In genomic region chr9:111548623-111549022, GRCh38 we compare ENCODE assay signal across 26 cellular contexts. TPM values are rescaled to one million over a fixed set of nuclear protein-coding genes. Genes with fewer than 3 reads are reported as not detected.
A peak's percentile ranks its signal among the peaks of the same experiment; 100 is the strongest.
DNase-seq lines count a peak whose midpoint lies in the region; ATAC-seq, FAIRE-seq and TF ChIP-seq lines count a peak whose summit lies in the region.
"Had no signal": no experiment of that assay in that cellular context is flagged by ENCODE, and none has a peak within 500 bp of the region (broad histone marks: within the 10 kb centered on the region; RNA-seq: fewer than 3 reads in every experiment).

No MANE protein-coding gene starts in this region.

- no peak for FAIRE-seq in HepG2 (lab: Jason Lieb, UNC)
- FAIRE-seq: A549, GM12878, GM12892, GM18507 had no signal

- ATAC-seq in HepG2 = no peak
- ATAC-seq: A549, GM12878 had no signal

- intact Hi-C loops in HepG2 (cut with micrococcal nuclease; ENCODE audit: unreplicated experiment) (no loop called here), A673 (cut with micrococcal nuclease; ENCODE audit: unreplicated experiment) (no loop called here)

- no peak for TF ChIP-seq CTCF in liver (IDR thresholded peaks at IDR 0.05; ENCODE audit: low read depth, low read length, missing input control)
- no peak for TF ChIP-seq CTCF in HepG2 (CRISPR knock-in tag; IDR thresholded peaks at IDR 0.05)
- TF ChIP-seq CTCF in endothelial cell (IDR thresholded peaks at IDR 0.05; ENCODE audit: unreplicated experiment) = no peak
- TF ChIP-seq CTCF in A673 (conservative IDR thresholded peaks at IDR 0.05; ENCODE audit: low read depth, low read length) = no peak

- H3K27me3 ChIP-seq in liver (ENCODE audit: control insufficient read depth in 4 of 4, insufficient read depth in 4 of 4, low read length in 3 of 4) (no peaks in the 10 kb centered on the region), HepG2 (ENCODE audit: control insufficient read depth in 1 of 2, insufficient read depth in 2 of 2, low read length in 2 of 2) (no peaks in the 10 kb centered on the region), A673 (replicated peaks; ENCODE audit: insufficient read depth, low read depth, low read length, poor library complexity) (no peaks in the 10 kb centered on the region)
- H3K27me3 ChIP-seq: BE2C, BLaER1 had no signal

- POLR2A ChIA-PET in HepG2 (lab: Yijun Ruan, JAX) (no interaction called here), A673 (lab: Charles Lee; ENCODE audit: low non-redundant PET) (no interaction called here)

- H3K9ac ChIP-seq in liver (ENCODE audit: low read depth in 1 of 2, low read length in 2 of 2) (no peak overlapping the region), HepG2 (ENCODE audit: insufficient read depth, low read depth, low read length) (no peak overlapping the region)
- H3K9ac ChIP-seq: BLaER1 had no signal

- TF ChIP-seq RAD21 in liver (IDR thresholded peaks at IDR 0.05) (no peak), HepG2 (CRISPR knock-in tag; IDR thresholded peaks at IDR 0.05) (no peak)

- H3K36me3 ChIP-seq in liver (ENCODE audit: control insufficient read depth in 4 of 4, insufficient read depth in 3 of 4, low read depth in 1 of 4, low read length in 3 of 4) (no peaks in the 10 kb centered on the region), HepG2 (replicated peaks in 1 of 2; ENCODE audit: control insufficient read depth in 1 of 2, insufficient read depth in 2 of 2, low read length in 2 of 2) (no peaks in the 10 kb centered on the region), A673 (ENCODE audit: insufficient read depth, low read length, poor library complexity, severe bottlenecking) (no peaks in the 10 kb centered on the region)
- H3K36me3 ChIP-seq: BE2C, BLaER1 had no signal

- no peak overlapping the region for H2AFZ ChIP-seq in HepG2 (ENCODE audit: low read length)

- H3K4me1 ChIP-seq in liver (ENCODE audit: control insufficient read depth in 4 of 4, insufficient read depth in 4 of 4, low read length in 3 of 4) (no peaks in the 10 kb centered on the region), HepG2 (ENCODE audit: insufficient read depth, low read length) (no peaks in the 10 kb centered on the region), A673 (ENCODE audit: insufficient read depth, low read length, poor library complexity, severe bottlenecking) (no peaks in the 10 kb centered on the region)
- H3K4me1 ChIP-seq: A549, BE2C, BLaER1 had no signal

- peaks cover 24% of the 10 kb centered on the region for H3K9me3 Mint-ChIP-seq in endothelial cell (ENCODE audit: unreplicated experiment)

- DNase-seq in HepG2 (ENCODE audit: low spot score) (no peak), endothelial cell (ENCODE audit: low spot score) (no peak), A673 (ENCODE audit: low spot score) (no peak), T1000 (lab: John Stamatoyannopoulos, UW) (no peak)
- DNase-seq: ACHN; BE2C; C1 segment of cervical spinal cord; CD4-positive, alpha-beta memory T cell; CD4-positive, CD25-positive, alpha-beta regulatory T cell; CD8-positive, alpha-beta memory T cell; COR-L47; DMS 273 treated with DMSO at 0.1 percent for 48 hours; DMS153; DMS53; DMS79; DND-41; EL; GDM1 had no signal

- H3K4me3 ChIP-seq in liver (ENCODE audit: low read depth in 1 of 3, low read length in 3 of 3) = peak overlapping the region in 2 of 3 donors; percentile 12 to 27
- H3K4me3 ChIP-seq in HepG2 (replicated peaks in 1 of 3; ENCODE audit: insufficient read depth in 1 of 3, low read depth in 2 of 3, low read length in 3 of 3) = no peak overlapping the region
- no peak overlapping the region for H3K4me3 ChIP-seq in A673 (ENCODE audit: low read depth, low read length, poor library complexity, severe bottlenecking)
- H3K4me3 ChIP-seq: A549, BLaER1, GM12878 had no signal

- WGBS in liver = 95% methylated on average over 2 of the region's 2 CpGs
- WGBS in HepG2 (ENCODE audit: low lambda C conversion rate) = 94% methylated on average over 2 of the region's 2 CpGs

- H3K36me3 Mint-ChIP-seq in endothelial cell (ENCODE audit: low read depth, unreplicated experiment) = peaks cover 69% of the 10 kb centered on the region

- CTCF ChIA-PET in HepG2 (lab: Yijun Ruan, JAX; ENCODE audit: low intra/inter-chr PET ratio, low total read pairs) (no interaction called here), A673 (lab: Charles Lee) (no interaction called here)

- BruUV-seq in HepG2 (replicated peaks; lab: Mats Ljungman, UMichigan) (no TSS peak), A673 (replicated peaks; lab: Mats Ljungman, UMichigan) (no TSS peak)

- TF ChIP-seq EP300 in HepG2 (IDR thresholded peaks at IDR 0.05; ENCODE audit: low read depth in 2 of 2, low read length in 2 of 2) = no peak
- TF ChIP-seq EP300 in HepG2 (CRISPR knock-in tag; IDR thresholded peaks at IDR 0.05; ENCODE audit: borderline replicate concordance) = no peak

- H3K27ac ChIP-seq in liver (ENCODE audit: low read depth in 1 of 2, low read length in 2 of 2) = no peak overlapping the region
- H3K27ac ChIP-seq in HepG2 (ENCODE audit: extremely low read length, insufficient read depth, low read length) = no peak overlapping the region
- no peak overlapping the region for H3K27ac ChIP-seq in A673 (ENCODE audit: low read depth, low read length, poor library complexity, severe bottlenecking)
- H3K27ac ChIP-seq: 22Rv1, A549, BLaER1 had no signal

- in situ Hi-C loops in HepG2 (cut with HindIII; ENCODE audit: extremely low pct_ligation_motif_present, low pct_unique_long_range_greater_than_20kb) = no loop called here

- no peaks in the 10 kb centered on the region for H3K4me1 Mint-ChIP-seq in endothelial cell (ENCODE audit: unreplicated experiment)
- H3K4me1 Mint-ChIP-seq: CD4-positive, alpha-beta memory T cell; CD8-positive, alpha-beta memory T cell had no signal

- TF ChIP-seq POLR2A in HepG2 (IDR thresholded peaks at IDR 0.05; ENCODE audit: insufficient read depth in 1 of 2, low read depth in 2 of 2, low read length in 2 of 2) = no peak

- no peak overlapping the region for H3K4me2 ChIP-seq in HepG2 (ENCODE audit: low read depth, low read length)
- H3K4me2 ChIP-seq: A549, BLaER1 had no signal

- H3K27ac Mint-ChIP-seq in endothelial cell (ENCODE audit: unreplicated experiment) = no peak overlapping the region
- H3K27ac Mint-ChIP-seq: CD14-positive monocyte; CD4-positive, alpha-beta memory T cell; CD4-positive, CD25-positive, alpha-beta regulatory T cell; CD8-positive, alpha-beta memory T cell had no signal

- H3K27me3 Mint-ChIP-seq in endothelial cell (ENCODE audit: unreplicated experiment) = no peaks in the 10 kb centered on the region
- H3K27me3 Mint-ChIP-seq: CD4-positive, alpha-beta memory T cell; CD4-positive, CD25-positive, alpha-beta regulatory T cell; CD8-positive, alpha-beta memory T cell had no signal

- peak overlapping the region; percentile 66 for H3K4me3 Mint-ChIP-seq in endothelial cell (ENCODE audit: unreplicated experiment)
- H3K4me3 Mint-ChIP-seq: CD14-positive monocyte; CD4-positive, alpha-beta memory T cell; CD4-positive, CD25-positive, alpha-beta regulatory T cell; CD8-positive, alpha-beta memory T cell had no signal

- no peaks in the 10 kb centered on the region for H4K20me1 ChIP-seq in HepG2 (ENCODE audit: insufficient read depth, low read length)
- H4K20me1 ChIP-seq: BLaER1 had no signal

- H3K79me2 ChIP-seq in HepG2 (ENCODE audit: insufficient read depth, low read length) = no peaks in the 10 kb centered on the region

- H3K9me3 ChIP-seq in liver (ENCODE audit: control insufficient read depth in 4 of 4, low read length in 3 of 4) (peaks cover 22 to 70% (median 48%) of the 10 kb centered on the region in 4 donors), HepG2 (ENCODE audit: low read length) (peaks cover 66% of the 10 kb centered on the region), A673 (ENCODE audit: low read depth, low read length, poor library complexity, severe bottlenecking) (peaks cover 59% of the 10 kb centered on the region)

RNA-seq across cellular contexts. Expression of gene ZNF483, which starts 23.6 kb away (rescaled TPM):
- 1 to 10 TPM in 1 of 2 donors, under 1 TPM in 1; 0.84 to 2.5 TPM for total RNA-seq in liver
- polyA plus RNA-seq in liver = under 1 TPM; 0.03 to 0.46 TPM
- 9.5 and 15.7 TPM in 2 replicates for total RNA-seq in HepG2 (2016; rRNA removed; fragmentation: Illumina TruSeq; extraction: Trizol)
- 10.6 and 15.0 TPM in 2 replicates for total RNA-seq in HepG2 (2016; cell fraction: cytosol; rRNA removed; fragmentation: Illumina TruSeq; extraction: Trizol; ENCODE audit: low read depth)
- 7.7 and 14.2 TPM in 2 replicates for total RNA-seq in HepG2 (2016; cell fraction: insoluble cytoplasmic fraction; rRNA removed; fragmentation: Illumina TruSeq; extraction: Trizol)
- total RNA-seq in HepG2 (2016; cell fraction: membrane; rRNA removed; fragmentation: Illumina TruSeq; extraction: Trizol) = 6.0 and 8.2 TPM in 2 replicates
- 9.4 and 10.0 TPM in 2 replicates for total RNA-seq in HepG2 (2016; cell fraction: nucleus; rRNA removed; fragmentation: Illumina TruSeq; extraction: Trizol)
- 1.4 and 2.0 TPM in 2 replicates for polyA plus RNA-seq in HepG2 (2011; rRNA removed)
- polyA plus RNA-seq in HepG2 (2011; cell fraction: cytosol; rRNA removed) = 0.50 and 0.87 TPM in 2 replicates
- polyA plus RNA-seq in HepG2 (2011; cell fraction: nucleus; rRNA removed) = 0.93 and 1.8 TPM in 2 replicates
- polyA plus RNA-seq in HepG2 (2012) = 1.2 and 1.3 TPM in 2 replicates
- polyA plus RNA-seq in HepG2 (2016; cell fraction: cytosol; fragmentation: Illumina TruSeq; extraction: Trizol; ENCODE audit: low read depth) = 0.29 and 0.40 TPM in 2 replicates
- polyA plus RNA-seq in HepG2 (2016; cell fraction: insoluble cytoplasmic fraction; fragmentation: Illumina TruSeq; extraction: Trizol; ENCODE audit: low read depth) = 0.85 and 1.6 TPM in 2 replicates
- 0.57 and 0.60 TPM in 2 replicates for polyA plus RNA-seq in HepG2 (2016; cell fraction: membrane; fragmentation: Illumina TruSeq; extraction: Trizol; ENCODE audit: low read depth)
- polyA plus RNA-seq in HepG2 (2016; cell fraction: nucleus; fragmentation: Illumina TruSeq; extraction: Trizol; ENCODE audit: insufficient read depth, low read depth) = 1.8 and 2.5 TPM in 2 replicates
- 6.2 TPM in 1 of 2 replicates, not detected in the other for polyA minus RNA-seq in HepG2 (2011; rRNA and poly(A)+ RNA removed; ENCODE audit: low replicate concordance)
- 3.0 and 3.3 TPM in 2 replicates for polyA minus RNA-seq in HepG2 (2011; cell fraction: cytosol; rRNA and poly(A)+ RNA removed)
- polyA minus RNA-seq in HepG2 (2011; cell fraction: nucleus; rRNA and poly(A)+ RNA removed) = 13.4 and 23.1 TPM in 2 replicates
- total RNA-seq in endothelial cell (ENCODE audit: unreplicated experiment) = 24.0 TPM
- total RNA-seq in A673 (2021) = 3.4 and 4.4 TPM in 2 replicates
- polyA plus RNA-seq: CD14-positive monocyte had no signal

RNA-seq across cellular contexts. Expression of gene PTGR1, which starts 50.8 kb away (rescaled TPM):
- total RNA-seq in liver (100 to 1,000 TPM in 1 of 2 donors, 10 to 100 TPM in 1; 53.1 to 324 TPM), HepG2 (2016; rRNA removed; fragmentation: Illumina TruSeq; extraction: Trizol) (15.8 and 22.5 TPM in 2 replicates), endothelial cell (ENCODE audit: unreplicated experiment) (45.7 TPM), A673 (2021) (20.9 and 29.7 TPM in 2 replicates)
- polyA plus RNA-seq in liver (100 to 1,000 TPM; 618 to 784 TPM), HepG2 (2011; rRNA removed) (5.0 and 6.0 TPM in 2 replicates)
- 9.9 TPM in 2 replicates for total RNA-seq in HepG2 (2016; cell fraction: cytosol; rRNA removed; fragmentation: Illumina TruSeq; extraction: Trizol; ENCODE audit: low read depth)
- 15.5 and 22.6 TPM in 2 replicates for total RNA-seq in HepG2 (2016; cell fraction: insoluble cytoplasmic fraction; rRNA removed; fragmentation: Illumina TruSeq; extraction: Trizol)
- total RNA-seq in HepG2 (2016; cell fraction: membrane; rRNA removed; fragmentation: Illumina TruSeq; extraction: Trizol) = 6.7 and 8.4 TPM in 2 replicates
- total RNA-seq in HepG2 (2016; cell fraction: nucleus; rRNA removed; fragmentation: Illumina TruSeq; extraction: Trizol) = 4.8 and 6.2 TPM in 2 replicates
- polyA plus RNA-seq in HepG2 (2011; cell fraction: cytosol; rRNA removed) = 5.4 and 6.0 TPM in 2 replicates
- polyA plus RNA-seq in HepG2 (2011; cell fraction: nucleus; rRNA removed) = 2.1 and 2.9 TPM in 2 replicates
- 10.6 and 11.6 TPM in 2 replicates for polyA plus RNA-seq in HepG2 (2012)
- 5.1 and 5.3 TPM in 2 replicates for polyA plus RNA-seq in HepG2 (2016; cell fraction: cytosol; fragmentation: Illumina TruSeq; extraction: Trizol; ENCODE audit: low read depth)
- 21.3 and 24.8 TPM in 2 replicates for polyA plus RNA-seq in HepG2 (2016; cell fraction: insoluble cytoplasmic fraction; fragmentation: Illumina TruSeq; extraction: Trizol; ENCODE audit: low read depth)
- 4.1 and 4.5 TPM in 2 replicates for polyA plus RNA-seq in HepG2 (2016; cell fraction: membrane; fragmentation: Illumina TruSeq; extraction: Trizol; ENCODE audit: low read depth)
- 10.1 and 12.6 TPM in 2 replicates for polyA plus RNA-seq in HepG2 (2016; cell fraction: nucleus; fragmentation: Illumina TruSeq; extraction: Trizol; ENCODE audit: insufficient read depth, low read depth)
- 2.8 and 54.6 TPM in 2 replicates for polyA minus RNA-seq in HepG2 (2011; rRNA and poly(A)+ RNA removed; ENCODE audit: low replicate concordance)
- polyA minus RNA-seq in HepG2 (2011; cell fraction: cytosol; rRNA and poly(A)+ RNA removed) = 3.1 and 4.8 TPM in 2 replicates
- 5.5 TPM in 2 replicates for polyA minus RNA-seq in HepG2 (2011; cell fraction: nucleus; rRNA and poly(A)+ RNA removed)
- total RNA-seq: CD4-positive, CD25-positive, alpha-beta regulatory T cell had no signal
- polyA plus RNA-seq: CD8-positive, alpha-beta memory T cell had no signal

Comparison
In these comparisons a context has a peak if more than half of its experiments do, and no peak if none do; other contexts are left out.
1. H3K4me3 ChIP-seq: peak in liver (2 of 3); none in HepG2 (0 of 3) and A673 (single experiment).